In the genomic region with DNA sequence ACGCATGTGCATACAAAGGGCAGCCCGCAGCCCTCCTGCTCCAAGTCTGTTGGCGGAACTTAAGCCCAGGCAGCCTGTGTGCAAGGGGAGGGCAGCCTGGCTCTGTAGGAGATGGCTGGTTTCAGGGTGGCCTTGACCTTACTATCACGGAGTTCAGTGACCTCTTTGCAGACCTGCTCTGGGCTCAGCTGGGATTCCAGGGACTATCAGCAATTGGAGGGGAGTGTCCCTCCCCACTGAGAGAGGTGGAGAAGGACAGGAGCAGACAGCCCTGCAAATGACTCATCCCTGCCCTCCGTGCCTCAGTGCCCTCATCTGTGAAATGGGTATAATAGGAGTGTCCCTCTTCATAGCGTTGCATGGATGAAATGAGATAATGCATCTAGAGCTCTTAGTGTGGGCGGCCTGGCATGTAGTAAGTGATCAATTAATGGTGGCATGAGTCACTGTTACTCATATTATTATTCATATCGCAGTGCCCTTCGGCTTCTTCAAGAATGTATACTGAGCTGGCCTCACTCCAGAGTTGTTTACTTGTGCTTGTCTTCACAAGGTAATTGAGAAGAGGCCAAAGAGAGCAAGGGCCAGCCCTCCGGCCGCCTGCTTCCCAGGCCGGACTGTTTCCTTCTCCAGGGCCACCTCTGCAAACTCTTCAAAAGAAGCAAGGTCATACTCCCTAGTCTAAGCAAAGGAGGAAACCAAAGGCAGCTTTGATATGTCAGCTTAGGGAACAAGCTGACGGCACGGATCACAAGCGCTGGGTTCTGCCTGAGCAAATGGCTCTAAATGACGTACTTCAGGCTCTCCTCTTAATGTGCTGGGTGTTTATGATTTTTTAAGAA, we compare ENCODE assay signal across 23 cellular contexts.
DNase-seq lines count a peak whose midpoint lies in the region; ATAC-seq and TF ChIP-seq lines count a peak whose summit lies in the region.
"Had no signal": no experiment of that assay in that cellular context is flagged by ENCODE, and none has a peak within 500 bp of the region (broad histone marks: within the 10 kb centered on the region; RNA-seq: fewer than 3 reads in every experiment).

No MANE protein-coding gene starts in this region.

- TF ChIP-seq CTCF in WTC11 (IDR thresholded peaks at IDR 0.05), result no peak
- TF ChIP-seq CTCF in testis (IDR thresholded peaks at IDR 0.05), result no peak

- H3K27ac Mint-ChIP-seq in WTC11, result no peak overlapping the region
- H3K27ac Mint-ChIP-seq: activated CD4-positive, alpha-beta T cell treated with anti-CD3 and anti-CD28 coated beads, Interleukin-2, amount 10 ng/mL, durations not matched to agents 7 days and 5 days; neural progenitor cell had no signal

- H3K27me3 ChIP-seq in testis, result no peaks in the 10 kb centered on the region
- H3K27me3 ChIP-seq: neural progenitor cell had no signal

- H3K27me3 Mint-ChIP-seq in WTC11 (ENCODE audit: low read depth), result no peaks in the 10 kb centered on the region

- CTCF ChIA-PET in WTC11 (lab: Charles Lee), result interaction anchor here (0.7 to 8.0 kb wide), 4 partner anchors 8 to 16 kb away, joined by 3 to 68 read pairs (median 6); no protein-coding TSS in a partner anchor

- POLR2A ChIA-PET in WTC11 (lab: Charles Lee), result no interaction called here

- H3K9me3 ChIP-seq in testis, result no peaks in the 10 kb centered on the region

- no peak overlapping the region for H3K4me3 Mint-ChIP-seq in WTC11
- H3K4me3 Mint-ChIP-seq: activated CD4-positive, alpha-beta T cell treated with anti-CD3 and anti-CD28 coated beads, Interleukin-2, amount 10 ng/mL, durations not matched to agents 7 days and 5 days; neural progenitor cell had no signal

- H3K4me3 ChIP-seq in testis, result no peak overlapping the region
- H3K4me3 ChIP-seq: neural progenitor cell had no signal

- ATAC-seq in Right ventricle myocardium inferior, result no peak
- ATAC-seq in Right ventricle myocardium superior (ENCODE audit: poor library complexity), result no peak
- ATAC-seq in WTC11, result no peak
- ATAC-seq in HG02885 (IDR thresholded peaks at IDR 0.05; ENCODE audit: poor library complexity, unreplicated experiment), result no peak
- ATAC-seq: stimulated activated naive CD8-positive, alpha-beta T cell treated with anti-CD3 and anti-CD28 coated beads, Interleukin-15, Interleukin-2, amounts not matched to agents 100 U/mL and 50 U/mL, for 24 hours had no signal

- peak overlapping the region; percentile 66 for H3K27ac ChIP-seq in testis
- H3K27ac ChIP-seq: C4-2B, neural progenitor cell had no signal

- H3K9me3 Mint-ChIP-seq in WTC11, result no peaks in the 10 kb centered on the region
- H3K9me3 Mint-ChIP-seq: activated CD4-positive, alpha-beta T cell treated with anti-CD3 and anti-CD28 coated beads, Interleukin-2, amount 10 ng/mL, durations not matched to agents 7 days and 5 days had no signal

- TF ChIP-seq POLR2A in testis (IDR thresholded peaks at IDR 0.05), result no peak

- no peaks in the 10 kb centered on the region for H3K36me3 ChIP-seq in testis (ENCODE audit: low read depth, missing control alignments)
- H3K36me3 ChIP-seq: neural progenitor cell had no signal

- intact Hi-C loops in Right ventricle myocardium inferior (cut with DNase I) (loop anchor here (5.0 to 10.0 kb wide), 2 partner anchors 164 to 572 kb away; a partner anchor contains a TSS), Right ventricle myocardium superior (cut with DNase I) (loop anchor here (10.0 kb wide), 1 partner anchor 964 kb away; no protein-coding TSS in a partner anchor), testis (cut with DNase I; ENCODE audit: low total_unique reads) (loop anchor here (10.0 kb wide), 1 partner anchor 164 kb away; a partner anchor contains a TSS)

- DNase-seq in Right ventricle myocardium inferior (ENCODE audit: missing footprints), result peak; percentile 4
- DNase-seq in Right ventricle myocardium superior, result no peak
- no peak for DNase-seq in WTC11 (ENCODE audit: low spot score)
- peak; percentile 28 for DNase-seq in kidney tubule cell (ENCODE audit: low spot score)
- DNase-seq in testis, result peak; percentile 61
- no peak for DNase-seq in GDM1 (lab: John Stamatoyannopoulos, UW)
- no peak for DNase-seq in activated CD8-positive, alpha-beta memory T cell treated with anti-CD3 and anti-CD28 coated beads for 24 hours
- DNase-seq: activated CD4-positive, alpha-beta T cell treated with anti-CD3 and anti-CD28 coated beads, Interleukin-2, amount 10 ng/mL, durations not matched to agents 7 days and 5 days; activated naive CD4-positive, alpha-beta T cell treated with anti-CD3 and anti-CD28 coated beads, Interleukin-2, amount 50 U/mL, for 16 hours; activated T-cell treated with anti-CD3 and anti-CD28 coated beads for 4 hours; cortex of kidney; DMS 273 treated with DMSO at 0.1 percent for 48 hours; foreskin melanocyte; KBM-7; kidney glomerular epithelial cell; NCI-H2107; NCI-H748 treated with DMSO at 0.1 percent for 48 hours; retina; stimulated activated naive CD8-positive, alpha-beta T cell treated with anti-CD3 and anti-CD28 coated beads, Interleukin-15, Interleukin-2, amounts not matched to agents 100 U/mL and 50 U/mL, for 24 hours; trophoblast cell had no signal

- 57 to 73% methylated on average over 16 of the region's 16 CpGs for WGBS in testis, 2 donors

- H3K36me3 Mint-ChIP-seq in WTC11, result no peaks in the 10 kb centered on the region
- H3K36me3 Mint-ChIP-seq: neural progenitor cell had no signal

- peaks cover 34% of the 10 kb centered on the region for H3K4me1 ChIP-seq in testis

- H3K4me1 Mint-ChIP-seq in WTC11, result peaks cover 21% of the 10 kb centered on the region

TF ChIP-seq in WTC11, 78 proteins besides CTCF, POLR2A, EP300 and RAD21:
- TF ChIP-seq ZNF232 (CRISPR knock-in tag; IDR thresholded peaks at IDR 0.05) (no peak), GTF2I (CRISPR knock-in tag; conservative IDR thresholded peaks at IDR 0.05) (peak; percentile 80; the same call in 1 of the 2 replicates)
- TF ChIP-seq, protein P1, sequence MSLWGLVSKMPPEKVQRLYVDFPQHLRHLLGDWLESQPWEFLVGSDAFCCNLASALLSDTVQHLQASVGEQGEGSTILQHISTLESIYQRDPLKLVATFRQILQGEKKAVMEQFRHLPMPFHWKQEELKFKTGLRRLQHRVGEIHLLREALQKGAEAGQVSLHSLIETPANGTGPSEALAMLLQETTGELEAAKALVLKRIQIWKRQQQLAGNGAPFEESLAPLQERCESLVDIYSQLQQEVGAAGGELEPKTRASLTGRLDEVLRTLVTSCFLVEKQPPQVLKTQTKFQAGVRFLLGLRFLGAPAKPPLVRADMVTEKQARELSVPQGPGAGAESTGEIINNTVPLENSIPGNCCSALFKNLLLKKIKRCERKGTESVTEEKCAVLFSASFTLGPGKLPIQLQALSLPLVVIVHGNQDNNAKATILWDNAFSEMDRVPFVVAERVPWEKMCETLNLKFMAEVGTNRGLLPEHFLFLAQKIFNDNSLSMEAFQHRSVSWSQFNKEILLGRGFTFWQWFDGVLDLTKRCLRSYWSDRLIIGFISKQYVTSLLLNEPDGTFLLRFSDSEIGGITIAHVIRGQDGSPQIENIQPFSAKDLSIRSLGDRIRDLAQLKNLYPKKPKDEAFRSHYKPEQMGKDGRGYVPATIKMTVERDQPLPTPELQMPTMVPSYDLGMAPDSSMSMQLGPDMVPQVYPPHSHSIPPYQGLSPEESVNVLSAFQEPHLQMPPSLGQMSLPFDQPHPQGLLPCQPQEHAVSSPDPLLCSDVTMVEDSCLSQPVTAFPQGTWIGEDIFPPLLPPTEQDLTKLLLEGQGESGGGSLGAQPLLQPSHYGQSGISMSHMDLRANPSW (CRISPR knock-in tag; conservative IDR thresholded peaks at IDR 0.05; ENCODE audit: low read depth), result no peak
TF ChIP-seq in WTC11: peak in this region for 1.

Comparison
In these comparisons a context has a peak if more than half of its experiments do, and no peak if none do; other contexts are left out.
1. DNase-seq: peak in Right ventricle myocardium inferior (single experiment), kidney tubule cell (single experiment) and testis (single experiment); none in Right ventricle myocardium superior (single experiment), WTC11 (single experiment), GDM1 (single experiment) and activated CD8-positive, alpha-beta memory T cell treated with anti-CD3 and anti-CD28 coated beads for 24 hours (single experiment).